In the genomic region with DNA sequence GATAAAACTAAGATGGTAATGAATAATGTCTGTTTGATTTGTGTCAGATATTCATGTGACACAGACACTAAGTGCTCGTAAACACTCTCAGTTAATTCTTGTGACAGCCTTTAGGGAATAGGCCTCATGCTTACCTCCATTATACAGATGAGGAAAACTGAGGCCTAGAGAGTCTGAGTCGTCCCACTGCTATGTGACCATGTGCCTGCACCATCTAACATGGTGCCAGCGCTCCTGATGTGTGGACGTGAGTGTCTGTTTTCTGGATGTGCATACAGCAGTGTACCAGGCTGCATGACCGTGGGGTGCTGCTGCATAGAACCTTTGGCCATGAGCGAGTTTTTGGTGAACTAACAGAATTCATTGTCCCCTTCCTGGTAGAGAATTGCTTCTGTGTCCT, we compare ENCODE assay signal across 19 cellular contexts.
DNase-seq lines count a peak whose midpoint lies in the region; ATAC-seq and TF ChIP-seq lines count a peak whose summit lies in the region.
"Had no signal": no experiment of that assay in that cellular context is flagged by ENCODE, and none has a peak within 500 bp of the region (broad histone marks: within the 10 kb centered on the region; RNA-seq: fewer than 3 reads in every experiment).

No MANE protein-coding gene starts in this region.

- no peak overlapping the region for H3K27ac ChIP-seq in CD8-positive, alpha-beta T cell (ENCODE audit: low read depth, low read length)
- no peak overlapping the region for H3K27ac ChIP-seq in osteoblast (ENCODE audit: low read depth, low read length)
- H3K27ac ChIP-seq in adrenal gland = peak overlapping the region in 1 of 5 donors; percentile 21

- no peaks in the 10 kb centered on the region for H3K27me3 Mint-ChIP-seq in activated naive CD8-positive, alpha-beta T cell
- no peaks in the 10 kb centered on the region for H3K27me3 Mint-ChIP-seq in activated naive CD8-positive, alpha-beta T cell treated with anti-CD3 and anti-CD28 coated beads, Interleukin-2, amount 50 U/mL, for 24 hours
- no peaks in the 10 kb centered on the region for H3K27me3 Mint-ChIP-seq in CD8-positive, alpha-beta T cell (ENCODE audit: low read depth)
- H3K27me3 Mint-ChIP-seq in effector memory CD8-positive, alpha-beta T cell = no peaks in the 10 kb centered on the region
- H3K27me3 Mint-ChIP-seq: activated CD8-positive, alpha-beta memory T cell treated with anti-CD3 and anti-CD28 coated beads, Interleukin-2, amount 10 ng/mL, durations not matched to agents 7 days and 5 days had no signal

- TF ChIP-seq CTCF in CD8-positive, alpha-beta T cell (IDR thresholded peaks at IDR 0.05) = no peak
- TF ChIP-seq CTCF in osteoblast (IDR thresholded peaks at IDR 0.05; ENCODE audit: extremely low read depth, low read depth, low read length) = no peak
- no peak for TF ChIP-seq CTCF in adrenal gland (IDR thresholded peaks at IDR 0.05)

- ATAC-seq in activated naive CD8-positive, alpha-beta T cell treated with anti-CD3 and anti-CD28 coated beads, Interleukin-2, amount 50 U/mL, for 24 hours = no peak
- ATAC-seq in CD8-positive, alpha-beta T cell = no peak
- no peak for ATAC-seq in effector memory CD8-positive, alpha-beta T cell (replicated peaks)
- no peak for ATAC-seq in GM21360 (IDR thresholded peaks at IDR 0.05; ENCODE audit: unreplicated experiment)
- ATAC-seq: activated CD8-positive, alpha-beta memory T cell treated with anti-CD3 and anti-CD28 coated beads, Interleukin-2, amount 10 ng/mL, durations not matched to agents 7 days and 5 days had no signal

- H3K27ac Mint-ChIP-seq in activated naive CD8-positive, alpha-beta T cell = peak overlapping the region; percentile 54
- H3K27ac Mint-ChIP-seq in activated naive CD8-positive, alpha-beta T cell treated with anti-CD3 and anti-CD28 coated beads, Interleukin-2, amount 50 U/mL, for 24 hours = no peak overlapping the region
- H3K27ac Mint-ChIP-seq in CD8-positive, alpha-beta T cell = peak overlapping the region; percentile 53
- H3K27ac Mint-ChIP-seq in effector memory CD8-positive, alpha-beta T cell = peak overlapping the region; percentile 86 to 92
- H3K27ac Mint-ChIP-seq: activated CD8-positive, alpha-beta memory T cell treated with anti-CD3 and anti-CD28 coated beads, Interleukin-2, amount 10 ng/mL, durations not matched to agents 7 days and 5 days had no signal

- H4K20me1 ChIP-seq in osteoblast (ENCODE audit: insufficient read depth, low read length) = peaks cover 83% of the 10 kb centered on the region

- H3K27me3 ChIP-seq in CD8-positive, alpha-beta T cell (ENCODE audit: insufficient read depth, low read length) = no peaks in the 10 kb centered on the region
- no peaks in the 10 kb centered on the region for H3K27me3 ChIP-seq in osteoblast (ENCODE audit: insufficient read depth, low read length)
- H3K27me3 ChIP-seq in adrenal gland = no peaks in the 10 kb centered on the region
- H3K27me3 ChIP-seq: esophagus squamous epithelium had no signal

- CTCF ChIA-PET in CD8-positive, alpha-beta T cell (lab: Charles Lee) = no interaction called here

- no peak for TF ChIP-seq POLR2A in adrenal gland (IDR thresholded peaks at IDR 0.05)

- H3K4me1 ChIP-seq in CD8-positive, alpha-beta T cell (ENCODE audit: insufficient read depth, low read length) = peaks cover 22% of the 10 kb centered on the region
- peaks cover 21% of the 10 kb centered on the region for H3K4me1 ChIP-seq in osteoblast (ENCODE audit: insufficient read depth, low read length)
- H3K4me1 ChIP-seq in adrenal gland (replicated peaks in 1 of 2) = peaks cover 25 to 50% of the 10 kb centered on the region in 2 donors

- POLR2A ChIA-PET in CD8-positive, alpha-beta T cell (lab: Charles Lee) = no interaction called here

- no peak overlapping the region for H2AFZ ChIP-seq in osteoblast (ENCODE audit: low read length)

- intact Hi-C loops in CD8-positive, alpha-beta T cell (cut with DNase I, micrococcal nuclease) = no loop called here
- intact Hi-C loops in adrenal gland (cut with DNase I) = loop anchor here in 1 of 2 donors (5.0 kb wide), 1 partner anchor 52 kb away; no protein-coding TSS in a partner anchor

- H3K4me3 Mint-ChIP-seq in activated naive CD8-positive, alpha-beta T cell = no peak overlapping the region
- no peak overlapping the region for H3K4me3 Mint-ChIP-seq in activated naive CD8-positive, alpha-beta T cell treated with anti-CD3 and anti-CD28 coated beads, Interleukin-2, amount 50 U/mL, for 24 hours
- no peak overlapping the region for H3K4me3 Mint-ChIP-seq in CD8-positive, alpha-beta T cell
- no peak overlapping the region for H3K4me3 Mint-ChIP-seq in effector memory CD8-positive, alpha-beta T cell
- H3K4me3 Mint-ChIP-seq: activated CD8-positive, alpha-beta memory T cell treated with anti-CD3 and anti-CD28 coated beads, Interleukin-2, amount 10 ng/mL, durations not matched to agents 7 days and 5 days; mesothelial cell of epicardium had no signal

- H3K79me2 ChIP-seq in osteoblast (ENCODE audit: insufficient read depth, low read length) = peaks cover 96% of the 10 kb centered on the region

- H3K4me1 Mint-ChIP-seq in activated naive CD8-positive, alpha-beta T cell (ENCODE audit: low read depth) = peaks cover 38% of the 10 kb centered on the region
- peaks cover 28% of the 10 kb centered on the region for H3K4me1 Mint-ChIP-seq in activated naive CD8-positive, alpha-beta T cell treated with anti-CD3 and anti-CD28 coated beads, Interleukin-2, amount 50 U/mL, for 24 hours
- peaks cover 40% of the 10 kb centered on the region for H3K4me1 Mint-ChIP-seq in CD8-positive, alpha-beta T cell (ENCODE audit: low read depth)
- peaks cover 34 to 41% of the 10 kb centered on the region in 2 donors for H3K4me1 Mint-ChIP-seq in effector memory CD8-positive, alpha-beta T cell (ENCODE audit: low read depth in 2 of 2)

- no peaks in the 10 kb centered on the region for H3K36me3 Mint-ChIP-seq in activated naive CD8-positive, alpha-beta T cell
- no peaks in the 10 kb centered on the region for H3K36me3 Mint-ChIP-seq in activated naive CD8-positive, alpha-beta T cell treated with anti-CD3 and anti-CD28 coated beads, Interleukin-2, amount 50 U/mL, for 24 hours (ENCODE audit: low read depth)
- peaks cover 25% of the 10 kb centered on the region for H3K36me3 Mint-ChIP-seq in CD8-positive, alpha-beta T cell
- peaks cover 10% of the 10 kb centered on the region for H3K36me3 Mint-ChIP-seq in effector memory CD8-positive, alpha-beta T cell (ENCODE audit: insufficient read depth)
- H3K36me3 Mint-ChIP-seq: activated CD8-positive, alpha-beta memory T cell treated with anti-CD3 and anti-CD28 coated beads, Interleukin-2, amount 10 ng/mL, durations not matched to agents 7 days and 5 days had no signal

- no peaks in the 10 kb centered on the region for H3K9me3 Mint-ChIP-seq in activated naive CD8-positive, alpha-beta T cell (ENCODE audit: low read depth)
- H3K9me3 Mint-ChIP-seq in activated naive CD8-positive, alpha-beta T cell treated with anti-CD3 and anti-CD28 coated beads, Interleukin-2, amount 50 U/mL, for 24 hours = no peaks in the 10 kb centered on the region
- H3K9me3 Mint-ChIP-seq in CD8-positive, alpha-beta T cell = no peaks in the 10 kb centered on the region
- H3K9me3 Mint-ChIP-seq in effector memory CD8-positive, alpha-beta T cell = no peaks in the 10 kb centered on the region
- H3K9me3 Mint-ChIP-seq: mesothelial cell of epicardium had no signal

- WGBS in adrenal gland, 4 donors = 90 to 95% (median 91%) methylated on average over 2 to 6 of the region's 6 CpGs

- no peak for DNase-seq in activated naive CD8-positive, alpha-beta T cell treated with anti-CD3 and anti-CD28 coated beads, Interleukin-2, amount 50 U/mL, for 24 hours
- DNase-seq in CD8-positive, alpha-beta T cell = no peak
- DNase-seq in effector memory CD8-positive, alpha-beta T cell = no peak
- DNase-seq in osteoblast (ENCODE audit: insufficient read length, low spot score, missing footprints) (peak; percentile 34), adrenal gland (no peak), NAMALWA (ENCODE audit: low spot score) (no peak)
- DNase-seq: activated CD4-positive, alpha-beta T cell treated with anti-CD3 and anti-CD28 coated beads for 48 hours; activated CD8-positive, alpha-beta memory T cell treated with anti-CD3 and anti-CD28 coated beads, Interleukin-2, amount 10 ng/mL, durations not matched to agents 7 days and 5 days; activated effector memory CD4-positive, alpha-beta T cell treated with anti-CD3 and anti-CD28 coated beads, Interleukin-2, amount 50 U/mL, for 16 hours; DMS 273 treated with DMSO at 0.1 percent for 48 hours; effector CD8-positive, alpha-beta T cell; esophagus squamous epithelium; NCI-H1436 treated with DMSO at 0.1 percent for 48 hours; NCI-H2171 treated with DMSO at 0.1 percent for 48 hours; stimulated activated CD8-positive, alpha-beta memory T cell treated with anti-CD3 and anti-CD28 coated beads, Interleukin-4, amount 100 ng/mL, for 48 hours; SW 1271 had no signal

- H3K36me3 ChIP-seq in CD8-positive, alpha-beta T cell (ENCODE audit: insufficient read depth, low read length) = no peaks in the 10 kb centered on the region
- H3K36me3 ChIP-seq in osteoblast (ENCODE audit: insufficient read depth, low read length) (peaks cover 41% of the 10 kb centered on the region), adrenal gland (replicated peaks in 1 of 2) (peaks cover 0 to 5% of the 10 kb centered on the region in 2 donors)

- no peak overlapping the region for H3K4me2 ChIP-seq in osteoblast (ENCODE audit: insufficient read depth, low read length)

- H3K4me3 ChIP-seq in CD8-positive, alpha-beta T cell (ENCODE audit: low read depth, low read length) = no peak overlapping the region
- H3K4me3 ChIP-seq in osteoblast (ENCODE audit: insufficient read depth, low read length) (no peak overlapping the region), adrenal gland (no peak overlapping the region)
- H3K4me3 ChIP-seq: esophagus squamous epithelium had no signal

- H3K9me3 ChIP-seq in CD8-positive, alpha-beta T cell (ENCODE audit: low read length) = no peaks in the 10 kb centered on the region
- no peaks in the 10 kb centered on the region for H3K9me3 ChIP-seq in osteoblast (ENCODE audit: low read depth, low read length)
- no peaks in the 10 kb centered on the region for H3K9me3 ChIP-seq in adrenal gland (replicated peaks in 1 of 3)
- H3K9me3 ChIP-seq: esophagus squamous epithelium had no signal
